ENCODE assay signal across 8 cellular contexts in the genomic region with DNA sequence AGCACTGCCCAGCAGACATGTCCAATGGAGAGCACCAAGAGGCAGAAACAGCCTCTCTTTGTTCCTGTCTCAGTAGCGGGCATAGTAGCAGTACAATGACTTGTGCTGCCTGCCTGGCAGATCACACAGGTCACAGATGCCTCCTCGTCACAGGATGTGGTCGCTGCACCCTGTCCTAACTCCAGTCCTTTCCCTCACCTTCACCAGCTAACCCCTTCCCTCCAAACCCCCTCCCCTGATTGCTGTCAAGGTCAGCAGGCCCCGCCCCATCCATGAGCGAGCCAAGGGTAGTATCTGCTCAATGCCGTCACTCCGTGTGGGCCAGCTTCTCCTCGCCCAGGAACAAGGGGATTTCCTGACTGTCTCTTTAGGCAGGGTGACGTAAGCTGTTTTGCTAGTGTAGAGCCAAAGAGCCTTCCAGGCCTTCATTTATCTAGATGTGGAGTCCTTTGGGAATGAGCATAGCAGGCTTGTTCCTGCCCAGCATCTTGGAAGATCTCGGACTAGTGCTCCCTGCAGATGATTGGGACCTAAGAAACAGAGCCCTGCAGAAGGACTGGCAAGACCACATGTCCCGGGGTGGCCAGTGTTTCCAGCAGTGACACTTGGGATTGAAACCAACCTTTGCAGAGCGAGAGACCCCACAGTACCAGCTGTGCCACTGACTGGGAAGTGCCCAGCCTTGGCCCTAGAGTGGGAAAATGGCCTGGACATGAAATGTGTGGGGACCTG.
DNase-seq lines count a peak whose midpoint lies in the region; ATAC-seq, FAIRE-seq and TF ChIP-seq lines count a peak whose summit lies in the region.

No MANE protein-coding gene starts in this region.

- H3K4me1 Mint-ChIP-seq in stimulated activated naive B cell treated with anti-CD40 and anti-IgM and Interleukin-4, amounts not matched to agents 10 μg/mL and 1 μg/mL and 100 μg/mL, for 72 hours: peaks cover 62 to 88% of the 10 kb centered on the region in 2 donors

- H3K27me3 Mint-ChIP-seq in stimulated activated naive B cell treated with anti-CD40 and anti-IgM and Interleukin-4, amounts not matched to agents 10 μg/mL and 1 μg/mL and 100 μg/mL, for 72 hours: peaks cover 20 to 42% of the 10 kb centered on the region in 2 donors

- peak; percentile 19 for DNase-seq in NOMO-1 treated with DMSO at 0.1 percent for 48 hours (lab: John Stamatoyannopoulos, UW; ENCODE audit: unreplicated experiment)
- no peak for DNase-seq in NOMO-1 treated with dmso at 0.1 percent for 144 hours (lab: John Stamatoyannopoulos, UW; ENCODE audit: unreplicated experiment)
- DNase-seq in activated CD4-positive, alpha-beta T cell treated with anti-CD3 and anti-CD28 coated beads for 24 hours (ENCODE audit: low read depth in 2 of 2): peak; percentile 38 to 44
- peak; percentile 22 for DNase-seq in bronchial epithelial cell (ENCODE audit: low read depth)
- DNase-seq in mucosa of gallbladder (ENCODE audit: low spot score): peak; percentile 52
- DNase-seq in stimulated activated naive B cell treated with anti-CD40 and anti-IgM and Interleukin-4, amounts not matched to agents 10 μg/mL and 1 μg/mL and 100 μg/mL, for 72 hours: peak; percentile 67
- DNase-seq in NCI-H748 treated with DMSO at 0.1 percent for 48 hours (lab: John Stamatoyannopoulos, UW): no peak
- DNase-seq in NCI-H2227 (lab: John Stamatoyannopoulos, UW; ENCODE audit: unreplicated experiment): no peak

- no peak overlapping the region for H3K4me3 ChIP-seq in bronchial epithelial cell (ENCODE audit: low read depth, low read length)

- H3K9me3 Mint-ChIP-seq in stimulated activated naive B cell treated with anti-CD40 and anti-IgM and Interleukin-4, amounts not matched to agents 10 μg/mL and 1 μg/mL and 100 μg/mL, for 72 hours: peaks cover 0 to 2% of the 10 kb centered on the region in 2 donors

- no peaks in the 10 kb centered on the region for H3K36me3 ChIP-seq in bronchial epithelial cell (ENCODE audit: control insufficient read depth, insufficient read depth, low read length)

- ATAC-seq in stimulated activated naive B cell treated with anti-CD40 and anti-IgM and Interleukin-4, amounts not matched to agents 10 μg/mL and 1 μg/mL and 100 μg/mL, for 72 hours (replicated peaks): peak; percentile 77 to 78

- peak overlapping the region; percentile 92 for H3K27ac Mint-ChIP-seq in stimulated activated naive B cell treated with anti-CD40 and anti-IgM and Interleukin-4, amounts not matched to agents 10 μg/mL and 1 μg/mL and 100 μg/mL, for 72 hours

- H3K4me3 Mint-ChIP-seq in stimulated activated naive B cell treated with anti-CD40 and anti-IgM and Interleukin-4, amounts not matched to agents 10 μg/mL and 1 μg/mL and 100 μg/mL, for 72 hours: peak overlapping the region; percentile 71 to 78

- no peak for TF ChIP-seq CTCF in bronchial epithelial cell (IDR thresholded peaks at IDR 0.05; ENCODE audit: insufficient read depth, low read length, severe bottlenecking)

- H3K36me3 Mint-ChIP-seq in stimulated activated naive B cell treated with anti-CD40 and anti-IgM and Interleukin-4, amounts not matched to agents 10 μg/mL and 1 μg/mL and 100 μg/mL, for 72 hours: peaks cover 0 to 4% of the 10 kb centered on the region in 2 donors

- H3K27me3 ChIP-seq in bronchial epithelial cell (ENCODE audit: control insufficient read depth, insufficient read depth, low read length): peaks cover 6% of the 10 kb centered on the region

- peak; percentile 55 for FAIRE-seq in bronchial epithelial cell (lab: Jason Lieb, UNC)

Comparison
In these comparisons a context has a peak if more than half of its experiments do, and no peak if none do; other contexts are left out.
1. DNase-seq: peak in NOMO-1 treated with DMSO at 0.1 percent for 48 hours (single experiment), activated CD4-positive, alpha-beta T cell treated with anti-CD3 and anti-CD28 coated beads for 24 hours (2 of 2), bronchial epithelial cell (single experiment), mucosa of gallbladder (single experiment) and stimulated activated naive B cell treated with anti-CD40 and anti-IgM and Interleukin-4, amounts not matched to agents 10 μg/mL and 1 μg/mL and 100 μg/mL, for 72 hours (single experiment); none in NOMO-1 treated with dmso at 0.1 percent for 144 hours (single experiment), NCI-H748 treated with DMSO at 0.1 percent for 48 hours (single experiment) and NCI-H2227 (single experiment).